ENCODE assay signal across 8 cellular contexts in the genomic region with DNA sequence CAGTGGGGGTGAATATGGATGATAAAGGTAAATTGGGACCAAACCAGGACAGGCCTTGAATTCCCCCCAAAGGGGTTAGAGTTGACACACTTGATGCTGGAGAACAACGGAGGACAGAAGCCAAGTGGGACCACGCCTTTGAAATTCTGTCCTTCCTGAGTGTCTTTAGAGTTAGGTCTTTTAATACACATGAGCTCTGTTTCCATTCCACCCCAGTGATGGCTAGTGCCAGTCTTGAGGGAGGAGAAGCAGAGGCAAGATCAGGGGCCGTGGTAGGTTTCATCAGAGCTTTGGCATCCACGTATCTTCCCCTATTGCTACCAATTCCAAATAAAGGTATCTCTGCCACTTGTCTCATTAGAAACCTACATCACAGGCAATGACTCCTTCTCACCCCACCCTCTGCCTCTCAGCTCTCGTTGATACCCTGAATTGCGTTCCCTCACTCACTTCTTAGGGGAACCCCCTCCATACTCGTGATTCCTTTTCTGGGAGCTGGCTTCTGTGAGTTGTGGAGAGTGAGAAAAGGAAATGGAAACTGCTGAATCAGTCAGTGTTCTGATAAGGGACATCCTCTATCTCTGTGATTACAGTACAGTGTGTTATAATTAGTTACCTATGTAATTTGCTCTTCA. TPM values are rescaled to one million over a fixed set of nuclear protein-coding genes. Genes with fewer than 3 reads are reported as not detected.
DNase-seq lines count a peak whose midpoint lies in the region; ATAC-seq, FAIRE-seq and TF ChIP-seq lines count a peak whose summit lies in the region.
"Had no signal": no experiment of that assay in that cellular context is flagged by ENCODE, and none has a peak within 500 bp of the region (broad histone marks: within the 10 kb centered on the region; RNA-seq: fewer than 3 reads in every experiment).

No MANE protein-coding gene starts in this region.

- H2BK120ac ChIP-seq in mesendoderm (ENCODE audit: low read depth, low read length), result no peak overlapping the region

- no peak overlapping the region for H2AK5ac ChIP-seq in mesendoderm (ENCODE audit: low read length)

- H3K36me3 ChIP-seq in mesendoderm (ENCODE audit: control insufficient read depth, insufficient read depth, low read length), result no peaks in the 10 kb centered on the region

- H3K56ac ChIP-seq in mesendoderm (ENCODE audit: low read length), result no peak overlapping the region

- H4K5ac ChIP-seq in mesendoderm (ENCODE audit: low read length), result no peak overlapping the region

- H3K27ac ChIP-seq in mesendoderm (ENCODE audit: low read depth, low read length), result no peak overlapping the region

- H3K4ac ChIP-seq in mesendoderm (ENCODE audit: low read depth, low read length), result no peak overlapping the region

- H3K27me3 ChIP-seq in mesendoderm (ENCODE audit: insufficient read depth, low read length, poor library complexity), result no peaks in the 10 kb centered on the region

- no peak for TF ChIP-seq POLR2A in GM12892 (IDR thresholded peaks at IDR 0.05; ENCODE audit: low read depth, low read length)

- no peak overlapping the region for H4K8ac ChIP-seq in mesendoderm (ENCODE audit: low read depth, low read length)

- H2BK5ac ChIP-seq in mesendoderm (ENCODE audit: low read length), result no peak overlapping the region

- no peak overlapping the region for H3K4me2 ChIP-seq in mesendoderm (ENCODE audit: low read length)

- no peak for FAIRE-seq in GM12892 (lab: Jason Lieb, UNC)

- H3K23ac ChIP-seq in mesendoderm (ENCODE audit: low read length), result no peak overlapping the region

- no peak overlapping the region for H3K9ac ChIP-seq in mesendoderm (ENCODE audit: low read length)

- no peak overlapping the region for H2BK15ac ChIP-seq in mesendoderm (replicated peaks; ENCODE audit: low read depth)

- peaks cover 8% of the 10 kb centered on the region for H3K4me1 ChIP-seq in mesendoderm (ENCODE audit: control insufficient read depth, low read depth, low read length)

- H3K79me1 ChIP-seq in mesendoderm (ENCODE audit: low read length), result no peaks in the 10 kb centered on the region

- H3K18ac ChIP-seq in mesendoderm (ENCODE audit: low read length), result no peak overlapping the region

- no peaks in the 10 kb centered on the region for H3K79me2 ChIP-seq in mesendoderm (ENCODE audit: control insufficient read depth, insufficient read depth, low read length)

- no peak overlapping the region for H3K4me3 ChIP-seq in mesendoderm (ENCODE audit: low read length)

- ATAC-seq in GM18517 (IDR thresholded peaks at IDR 0.05; ENCODE audit: unreplicated experiment) (peak; percentile 32), GM21717 (IDR thresholded peaks at IDR 0.05; ENCODE audit: unreplicated experiment) (peak; percentile 28)

- DNase-seq in OCI-M1 (lab: John Stamatoyannopoulos, UW) (peak; percentile 42), mesendoderm (peak; percentile 10), GM12892 (ENCODE audit: insufficient read length) (no peak), cerebellar cortex (ENCODE audit: low spot score) (no peak), GF-D8 (lab: John Stamatoyannopoulos, UW) (no peak)
- DNase-seq: NCI-H510A treated with DMSO at 0.1 percent for 48 hours had no signal

- no CpG with 5 or more reads among the region's 7 CpGs for WGBS in mesendoderm (ENCODE audit: extremely low coverage, insufficient coverage, low lambda C conversion rate)

RNA-seq across cellular contexts. Expression of a gene that starts 2.4 kb away (rescaled TPM):
- polyA plus RNA-seq in mesendoderm (2013, experiment 1 of 2), result 0.35 TPM
- polyA plus RNA-seq in mesendoderm (2013, experiment 2 of 2), result 0.36 TPM
- polyA plus RNA-seq in GM12892 (2012; ENCODE audit: missing spikeins), result 68.8 TPM

RNA-seq across cellular contexts. Expression of a gene that starts 11.9 kb away (rescaled TPM):
- polyA plus RNA-seq in mesendoderm (2013, experiment 1 of 2), result not detected
- not detected for polyA plus RNA-seq in mesendoderm (2013, experiment 2 of 2)
- polyA plus RNA-seq in GM12892 (2012; ENCODE audit: missing spikeins), result 79.6 TPM

RNA-seq across cellular contexts. Expression of a gene that starts 22.5 kb away (rescaled TPM):
- 0.60 TPM for polyA plus RNA-seq in mesendoderm (2013, experiment 1 of 2)
- polyA plus RNA-seq in mesendoderm (2013, experiment 2 of 2), result 0.60 TPM
- polyA plus RNA-seq in GM12892 (2012; ENCODE audit: missing spikeins), result 2.0 TPM

Comparison
In these comparisons a context has a peak if more than half of its experiments do, and no peak if none do; other contexts are left out.
1. DNase-seq: peak in OCI-M1 (single experiment) and mesendoderm (single experiment); none in GM12892 (single experiment), cerebellar cortex (single experiment) and GF-D8 (single experiment).